8 cellular contexts compared by ENCODE assay signal in genomic region chr1:109667452-109668122, GRCh38. TPM values are rescaled to one million over a fixed set of nuclear protein-coding genes. Genes with fewer than 3 reads are reported as not detected.
DNase-seq lines count a peak whose midpoint lies in the region.

Gene GSTM2 (plus strand): TSS chr1:109668057. CDS start chr1:109668116, 59 bp downstream.

- H3K4me3 ChIP-seq in H7 (ENCODE audit: insufficient read depth, low read depth, low read length), result peak within 1 kb of the TSS; percentile 38

- no peaks in the 10 kb centered on the region; the same call in 1 of the 2 replicates for H3K27me3 ChIP-seq in H7 (ENCODE audit: control insufficient read depth, insufficient read depth, low read length)

- peak; percentile 90 for DNase-seq in ELF-1 (ENCODE audit: low read depth, low spot score)
- DNase-seq in H7, result peak; percentile 97
- DNase-seq in NCI-H146 (lab: John Stamatoyannopoulos, UW), result peak; percentile 85
- peak; percentile 76 to 80 for DNase-seq in activated CD4-positive, alpha-beta T cell treated with anti-CD3 and anti-CD28 coated beads for 24 hours (ENCODE audit: low read depth in 2 of 2)
- DNase-seq in cerebellum (ENCODE audit: low spot score), result peak; percentile 49
- DNase-seq in left kidney (ENCODE audit: low read depth, low spot score), result peak; percentile 98
- DNase-seq in stimulated activated CD4-positive, alpha-beta T cell treated with anti-CD3 and anti-CD28 coated beads, Interleukin-1b, Interleukin-23, amount 100 ng/mL, for 1 hour (ENCODE audit: low read depth in 2 of 2), result peak; percentile 26 to 70
- DNase-seq in SHP77 treated with DMSO at 0.1 percent for 48 hours (lab: John Stamatoyannopoulos, UW), result no peak

- H3K36me3 ChIP-seq in H7 (replicated peaks; ENCODE audit: control insufficient read depth, insufficient read depth, low read length), result no peaks in the 10 kb centered on the region

RNA-seq across cellular contexts. Expression of gene GSTM2, which starts in this region (rescaled TPM):
- total RNA-seq in H7 (2014; rRNA removed; shearing (Covaris generic)), result 10.8 and 17.7 TPM in 2 replicates
- total RNA-seq in cerebellum, result 23.3 TPM
